8 cellular contexts compared by ENCODE assay signal in the genomic region with DNA sequence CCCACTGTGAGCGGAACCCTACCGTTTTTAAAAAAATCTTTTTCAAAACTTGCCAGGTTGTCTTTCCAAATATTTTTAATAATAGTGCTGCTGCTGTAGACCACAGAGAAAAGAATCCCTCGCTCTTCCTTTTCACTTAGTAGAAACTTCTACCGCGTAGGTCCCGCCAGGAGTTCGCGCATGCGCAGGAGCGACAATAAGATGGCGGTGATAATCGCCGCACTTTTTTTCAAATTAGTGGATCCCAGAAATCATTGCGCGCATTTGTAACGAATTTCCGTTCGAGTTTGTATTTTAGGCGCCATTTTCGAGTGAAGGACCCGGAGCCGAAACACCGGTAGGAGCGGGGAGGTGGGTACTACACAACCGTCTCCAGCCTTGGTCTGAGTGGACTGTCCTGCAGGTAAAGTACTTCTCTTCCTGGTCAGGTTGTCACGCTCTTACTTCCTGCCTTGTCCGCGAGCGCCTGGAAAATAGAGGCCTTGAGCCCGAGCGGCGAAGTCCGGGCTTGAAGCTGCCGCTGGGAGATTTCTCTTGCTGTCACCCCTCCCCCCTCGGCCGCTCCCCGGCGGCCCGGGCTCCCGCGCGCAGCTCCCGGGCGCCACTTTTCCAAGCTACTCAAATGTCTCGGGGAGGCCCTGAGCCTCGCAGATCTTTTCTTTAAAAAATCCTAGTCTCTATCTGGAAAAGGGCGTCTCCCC. TPM values are rescaled to one million over a fixed set of nuclear protein-coding genes. Genes with fewer than 3 reads are reported as not detected.
DNase-seq lines count a peak whose midpoint lies in the region; ATAC-seq, FAIRE-seq and TF ChIP-seq lines count a peak whose summit lies in the region.

A gene (plus strand): TSS at position 304 of the 701 bp plus-strand sequence. CDS start 1,177 bp downstream, outside the sequence.

- no peaks in the 10 kb centered on the region for H3K9me3 Mint-ChIP-seq in stimulated activated effector memory CD8-positive, alpha-beta T cell treated with anti-CD3 and anti-CD28 coated beads, Interleukin-12 subunit alpha, Interleukin-12 subunit beta, amount 100 ng/mL, for 72 hours

- peak within 1 kb of the TSS; percentile 95 for H2AFZ ChIP-seq in GM23248
- H2AFZ ChIP-seq in Karpas-422 (ENCODE audit: low read length) = peak within 1 kb of the TSS; percentile 86

- WGBS in GM23248 (ENCODE audit: low coverage in 1 of 2, low lambda C conversion rate in 2 of 2, missing lambda C conversion rate in 2 of 2), 2 experiments = 1 to 2% methylated on average over 47 of the region's 47 CpGs
- WGBS in esophagus squamous epithelium, 2 donors = 1% methylated on average over 24 to 41 of the region's 47 CpGs

- peak within 1 kb of the TSS; percentile 100 for H3K27ac Mint-ChIP-seq in stimulated activated effector memory CD8-positive, alpha-beta T cell treated with anti-CD3 and anti-CD28 coated beads, Interleukin-12 subunit alpha, Interleukin-12 subunit beta, amount 100 ng/mL, for 72 hours

- H3K9me3 ChIP-seq in GM23248 (ENCODE audit: low read depth) (no peaks in the 10 kb centered on the region), Karpas-422 (ENCODE audit: low read length) (no peaks in the 10 kb centered on the region), esophagus squamous epithelium (no peaks in the 10 kb centered on the region), muscle layer of duodenum (ENCODE audit: control insufficient read depth in 1 of 2, low read length in 2 of 2) (no peaks in the 10 kb centered on the region)

- DNase-seq in DMS79 treated with DMSO at 0.1 percent for 48 hours (lab: John Stamatoyannopoulos, UW) (peak; percentile 99), GM23248 (peak; percentile 98), Karpas-422 (peak; percentile 98), RCC 7860 (ENCODE audit: low spot score) (peak; percentile 86), esophagus squamous epithelium (lab: John Stamatoyannopoulos, UW) (peak; percentile 59)
- DNase-seq in activated T-cell treated with anti-CD3 and anti-CD28 coated beads, Interleukin-2, amount 50 U/mL, for 48 hours = peak; percentile 84 to 85
- DNase-seq in stimulated activated effector memory CD8-positive, alpha-beta T cell treated with anti-CD3 and anti-CD28 coated beads, Interleukin-12 subunit alpha, Interleukin-12 subunit beta, amount 100 ng/mL, for 72 hours (ENCODE audit: low spot score in 2 of 2) = peak; percentile 76 to 92

- H3K9ac ChIP-seq in GM23248 (peak within 1 kb of the TSS; percentile 98), Karpas-422 (ENCODE audit: low read length) (peak within 1 kb of the TSS; percentile 99)

- H3K4me3 ChIP-seq in GM23248 (peak within 1 kb of the TSS; percentile 95), Karpas-422 (ENCODE audit: low read length) (peak within 1 kb of the TSS; percentile 97), esophagus squamous epithelium (peak within 1 kb of the TSS; percentile 66 to 90 (median 76)), muscle layer of duodenum (ENCODE audit: low read depth in 1 of 2, low read length in 2 of 2) (peak within 1 kb of the TSS; percentile 96 to 100)

- H3K9me2 ChIP-seq in GM23248 (ENCODE audit: insufficient read depth) = no peaks in the 10 kb centered on the region
- no peaks in the 10 kb centered on the region for H3K9me2 ChIP-seq in Karpas-422 (replicated peaks; ENCODE audit: insufficient read depth, low read length)

- in situ Hi-C loops in GM23248 (cut with MboI) = loop anchor here (10.0 kb wide), 1 partner anchor 235 kb away; no protein-coding TSS in a partner anchor

- TF ChIP-seq POLR2A in esophagus squamous epithelium (IDR thresholded peaks at IDR 0.05) = peak in 3 of 4 donors; percentile 54 to 74 (median 63)

- H3K4me1 Mint-ChIP-seq in stimulated activated effector memory CD8-positive, alpha-beta T cell treated with anti-CD3 and anti-CD28 coated beads, Interleukin-12 subunit alpha, Interleukin-12 subunit beta, amount 100 ng/mL, for 72 hours = peaks cover 46% of the 10 kb centered on the region

- TF ChIP-seq CTCF in esophagus squamous epithelium (IDR thresholded peaks at IDR 0.05) = peak in 2 of 6 experiments; percentile 1 to 8

- ATAC-seq in stimulated activated effector memory CD8-positive, alpha-beta T cell treated with anti-CD3 and anti-CD28 coated beads, Interleukin-12 subunit alpha, Interleukin-12 subunit beta, amount 100 ng/mL, for 72 hours = peak; percentile 73

- no peaks in the 10 kb centered on the region for H3K27me3 ChIP-seq in GM23248 (replicated peaks; ENCODE audit: insufficient read depth)
- H3K27me3 ChIP-seq in Karpas-422 (ENCODE audit: low read length) = no peaks in the 10 kb centered on the region
- H3K27me3 ChIP-seq in esophagus squamous epithelium = peaks cover 0 to 4% (median 0%) of the 10 kb centered on the region in 4 donors
- no peaks in the 10 kb centered on the region for H3K27me3 ChIP-seq in muscle layer of duodenum (ENCODE audit: low read depth, low read length)

- no peak for FAIRE-seq in RCC 7860 (lab: Jason Lieb, UNC)

- H3K79me2 ChIP-seq in GM23248 (ENCODE audit: insufficient read depth) = peaks cover 87% of the 10 kb centered on the region
- H3K79me2 ChIP-seq in Karpas-422 (ENCODE audit: low read length) = peaks cover 95% of the 10 kb centered on the region

- peaks cover 26% of the 10 kb centered on the region for H3F3A ChIP-seq in GM23248 (ENCODE audit: insufficient read depth)

- H3K36me3 Mint-ChIP-seq in stimulated activated effector memory CD8-positive, alpha-beta T cell treated with anti-CD3 and anti-CD28 coated beads, Interleukin-12 subunit alpha, Interleukin-12 subunit beta, amount 100 ng/mL, for 72 hours = peaks cover 57% of the 10 kb centered on the region

- H3K4me1 ChIP-seq in GM23248 (ENCODE audit: insufficient read depth) (peaks cover 46% of the 10 kb centered on the region), Karpas-422 (ENCODE audit: low read length) (peaks cover 60% of the 10 kb centered on the region), esophagus squamous epithelium (peaks cover 0 to 58% (median 9%) of the 10 kb centered on the region in 3 donors), muscle layer of duodenum (ENCODE audit: control insufficient read depth in 1 of 2, insufficient read depth in 2 of 2, low read length in 2 of 2) (peaks cover 0 to 21% of the 10 kb centered on the region in 2 donors)

- H4K20me1 ChIP-seq in GM23248 (ENCODE audit: insufficient read depth) (no peaks in the 10 kb centered on the region), Karpas-422 (ENCODE audit: insufficient read depth, low read depth, low read length) (peaks cover 36% of the 10 kb centered on the region)

- H3K4me3 Mint-ChIP-seq in stimulated activated effector memory CD8-positive, alpha-beta T cell treated with anti-CD3 and anti-CD28 coated beads, Interleukin-12 subunit alpha, Interleukin-12 subunit beta, amount 100 ng/mL, for 72 hours = peak within 1 kb of the TSS; percentile 96

- H3K27ac ChIP-seq in GM23248 (peak within 1 kb of the TSS; percentile 98), Karpas-422 (ENCODE audit: low read length) (peak within 1 kb of the TSS; percentile 92), esophagus squamous epithelium (peak within 1 kb of the TSS; percentile 86 to 98 (median 92)), muscle layer of duodenum (ENCODE audit: low read length) (peak within 1 kb of the TSS; percentile 90)

- H3K36me3 ChIP-seq in GM23248 (ENCODE audit: low read depth) (0 out of 2 replicates have a peak, but pooled peaks cover 4% of the 10 kb centered on the region), Karpas-422 (ENCODE audit: insufficient read depth, low read length) (peaks cover 35% of the 10 kb centered on the region), esophagus squamous epithelium (no peaks in the 10 kb centered on the region), muscle layer of duodenum (ENCODE audit: control insufficient read depth in 1 of 2, insufficient read depth in 2 of 2, low read length in 2 of 2) (no peaks in the 10 kb centered on the region)

- H3K4me2 ChIP-seq in GM23248 (ENCODE audit: unreplicated experiment) (peak within 1 kb of the TSS; percentile 90), Karpas-422 (ENCODE audit: low read depth, low read length, poor library complexity, severe bottlenecking) (peak within 1 kb of the TSS; percentile 71)

- intact Hi-C loops in esophagus squamous epithelium (cut with DNase I) = no loop called here

RNA-seq across cellular contexts. Expression of the gene that starts here (rescaled TPM):
- total RNA-seq in GM23248 (2014; rRNA removed; shearing (Covaris generic)) = 40.2 and 73.6 TPM in 2 replicates
- polyA plus RNA-seq in GM23248 (2016; fragmentation: Nextera tagmentation; extraction: Ambion mirVana) = 69.7 and 88.2 TPM in 2 replicates
- 99.1 and 173 TPM in 2 replicates for total RNA-seq in Karpas-422 (2014; rRNA removed; shearing (Covaris generic); ENCODE audit: low replicate concordance)
- total RNA-seq in esophagus squamous epithelium = 10 to 100 TPM; 50.4 to 94.8 (median 81.6) TPM

Comparison
In these comparisons a context has a peak if more than half of its experiments do, and no peak if none do; other contexts are left out.
1. Peak in every context shown above with its lines: DNase-seq, ATAC-seq, H3K4me3 ChIP-seq and H3K27ac ChIP-seq.